14 cellular contexts compared by ENCODE assay signal in genomic region chr2:31335921-31336570, GRCh38.
DNase-seq lines count a peak whose midpoint lies in the region; ATAC-seq, FAIRE-seq and TF ChIP-seq lines count a peak whose summit lies in the region.
"Had no signal": no experiment of that assay in that cellular context is flagged by ENCODE, and none has a peak within 500 bp of the region (broad histone marks: within the 10 kb centered on the region; RNA-seq: fewer than 3 reads in every experiment).

No MANE protein-coding gene starts in this region.

- no peaks in the 10 kb centered on the region for H3K9me3 Mint-ChIP-seq in activated CD4-positive, alpha-beta memory T cell treated with anti-CD3 and anti-CD28 coated beads for 36 hours
- H3K9me3 Mint-ChIP-seq: activated naive CD8-positive, alpha-beta T cell treated with anti-CD3 and anti-CD28 coated beads, Interleukin-2, amount 50 U/mL, for 24 hours; endodermal cell; nephron progenitor cell had no signal

- POLR2A ChIA-PET in HEK293 (lab: Yijun Ruan, JAX): no interaction called here
- POLR2A ChIA-PET in activated CD4-positive, alpha-beta memory T cell treated with anti-CD3 and anti-CD28 coated beads for 36 hours (lab: Charles Lee): no interaction called here

- intact Hi-C loops in right cardiac atrium (cut with DNase I): loop anchor here (10.0 kb wide), 3 partner anchors 161 to 621 kb away; no protein-coding TSS in a partner anchor
- intact Hi-C loops in activated CD4-positive, alpha-beta memory T cell treated with anti-CD3 and anti-CD28 coated beads for 36 hours (cut with micrococcal nuclease): no loop called here

- H3K36me3 ChIP-seq in HEK293 (ENCODE audit: control insufficient read depth in 2 of 2, insufficient read depth in 1 of 2, low read length in 2 of 2): no peaks in the 10 kb centered on the region

- CTCF ChIA-PET in HEK293 (lab: Yijun Ruan, JAX): interaction anchor here (4.1 to 7.5 kb wide), 2 partner anchors 166 to 622 kb away, joined by 24 to 114 read pairs; no protein-coding TSS in a partner anchor
- CTCF ChIA-PET in activated CD4-positive, alpha-beta memory T cell treated with anti-CD3 and anti-CD28 coated beads for 36 hours (lab: Charles Lee): interaction anchor here (1.0 to 11.2 kb wide), 4 partner anchors 11 to 622 kb away, joined by 3 to 108 read pairs (median 18); no protein-coding TSS in a partner anchor

- no peaks in the 10 kb centered on the region for H3K4me1 Mint-ChIP-seq in activated CD4-positive, alpha-beta memory T cell treated with anti-CD3 and anti-CD28 coated beads for 36 hours (ENCODE audit: low read depth)
- H3K4me1 Mint-ChIP-seq: activated naive CD8-positive, alpha-beta T cell treated with anti-CD3 and anti-CD28 coated beads, Interleukin-2, amount 50 U/mL, for 24 hours had no signal

- ATAC-seq in right cardiac atrium (peak; percentile 38 to 61), HG02885 (IDR thresholded peaks at IDR 0.05; ENCODE audit: poor library complexity, unreplicated experiment) (no peak), HG02678 (IDR thresholded peaks at IDR 0.05; ENCODE audit: unreplicated experiment) (no peak)
- ATAC-seq: activated naive CD8-positive, alpha-beta T cell treated with anti-CD3 and anti-CD28 coated beads, Interleukin-2, amount 50 U/mL, for 24 hours had no signal

- no peak for FAIRE-seq in frontal cortex (lab: Jason Lieb, UNC)

- H3K4me3 ChIP-seq in HEK293 (ENCODE audit: low read depth, low read length) (no peak overlapping the region), astrocyte of the cerebellum (ENCODE audit: low read depth, low read length) (no peak overlapping the region), right cardiac atrium (ENCODE audit: low read length) (no peak overlapping the region)

- H3K27ac ChIP-seq in HEK293 (ENCODE audit: extremely low read depth, low read depth, low read length): no peak overlapping the region
- no peak overlapping the region for H3K27ac ChIP-seq in right cardiac atrium (ENCODE audit: low read length)
- H3K27ac ChIP-seq: HL-60 had no signal

- 74% methylated on average over 5 of the region's 5 CpGs for WGBS in right cardiac atrium

- DNase-seq in A172 (ENCODE audit: low spot score): peak; percentile 30
- peak; percentile 53 for DNase-seq in astrocyte of the cerebellum (ENCODE audit: low read depth)
- no peak for DNase-seq in right cardiac atrium
- no peak for DNase-seq in frontal cortex (ENCODE audit: low spot score in 2 of 2)
- no peak for DNase-seq in activated CD4-positive, alpha-beta memory T cell treated with anti-CD3 and anti-CD28 coated beads for 36 hours
- DNase-seq: activated naive CD8-positive, alpha-beta T cell treated with anti-CD3 and anti-CD28 coated beads, Interleukin-2, amount 50 U/mL, for 24 hours; endodermal cell; NCI-H2227 treated with DMSO at 0.1 percent for 48 hours; nephron progenitor cell; T-helper 9 cell had no signal

- no peaks in the 10 kb centered on the region for H3K36me3 Mint-ChIP-seq in activated CD4-positive, alpha-beta memory T cell treated with anti-CD3 and anti-CD28 coated beads for 36 hours

- H3K27me3 Mint-ChIP-seq in activated CD4-positive, alpha-beta memory T cell treated with anti-CD3 and anti-CD28 coated beads for 36 hours: peaks cover 2% of the 10 kb centered on the region

- no peak overlapping the region for H3K4me3 Mint-ChIP-seq in activated CD4-positive, alpha-beta memory T cell treated with anti-CD3 and anti-CD28 coated beads for 36 hours
- H3K4me3 Mint-ChIP-seq: activated naive CD8-positive, alpha-beta T cell treated with anti-CD3 and anti-CD28 coated beads, Interleukin-2, amount 50 U/mL, for 24 hours; endodermal cell; nephron progenitor cell had no signal

- TF ChIP-seq CTCF in HEK293 (tag by site-specific recombination; IDR thresholded peaks at IDR 0.05) (no peak), astrocyte of the cerebellum (IDR thresholded peaks at IDR 0.05; ENCODE audit: low read depth, low read length, missing control alignments) (no peak)

- no peaks in the 10 kb centered on the region for H3K9me3 ChIP-seq in HEK293 (ENCODE audit: control insufficient read depth, insufficient read depth, low read depth, low read length)
- H3K9me3 ChIP-seq in right cardiac atrium (ENCODE audit: control insufficient read depth, low read length): no peaks in the 10 kb centered on the region

- H3K4me1 ChIP-seq in HEK293 (ENCODE audit: control insufficient read depth, insufficient read depth, low read length) (peaks cover 16% of the 10 kb centered on the region), right cardiac atrium (ENCODE audit: control insufficient read depth, insufficient read depth, low read length) (no peaks in the 10 kb centered on the region)

- H3K27me3 ChIP-seq in right cardiac atrium (ENCODE audit: control insufficient read depth, insufficient read depth): no peaks in the 10 kb centered on the region

- H3K27ac Mint-ChIP-seq in activated CD4-positive, alpha-beta memory T cell treated with anti-CD3 and anti-CD28 coated beads for 36 hours: no peak overlapping the region
- H3K27ac Mint-ChIP-seq: activated naive CD8-positive, alpha-beta T cell treated with anti-CD3 and anti-CD28 coated beads, Interleukin-2, amount 50 U/mL, for 24 hours; endodermal cell; nephron progenitor cell had no signal

- in situ Hi-C loops in astrocyte of the cerebellum (cut with HindIII; ENCODE audit: low sequenced_read_pairs): no loop called here

TF ChIP-seq in HEK293, 187 proteins besides CTCF, POLR2A, EP300 and RAD21:
- peak; percentile 72 for TF ChIP-seq EGR2 (tag by site-specific recombination; IDR thresholded peaks at IDR 0.05; ENCODE audit: low read depth)
- no peak for TF ChIP-seq ELK4 (IDR thresholded peaks at IDR 0.05; ENCODE audit: borderline replicate concordance, low read depth, low read length)
- peak; percentile 84 for TF ChIP-seq ZFHX2 (tag by site-specific recombination; conservative IDR thresholded peaks at IDR 0.05)
TF ChIP-seq in HEK293: peak in this region for 2.

Comparison
In these comparisons a context has a peak if more than half of its experiments do, and no peak if none do; other contexts are left out.
1. DNase-seq: peak in A172 (single experiment) and astrocyte of the cerebellum (single experiment); none in right cardiac atrium (0 of 3), frontal cortex (0 of 2) and activated CD4-positive, alpha-beta memory T cell treated with anti-CD3 and anti-CD28 coated beads for 36 hours (single experiment).
2. ATAC-seq: peak in right cardiac atrium (2 of 2); none in HG02885 (single experiment) and HG02678 (single experiment).